Comparison of ENCODE assay signal across 20 cellular contexts in genomic region chr19:6005321-6006069, GRCh38. TPM values are rescaled to one million over a fixed set of nuclear protein-coding genes. Genes with fewer than 3 reads are reported as not detected.
DNase-seq lines count a peak whose midpoint lies in the region; ATAC-seq and TF ChIP-seq lines count a peak whose summit lies in the region.
"Had no signal": no experiment of that assay in that cellular context is flagged by ENCODE, and none has a peak within 500 bp of the region (broad histone marks: within the 10 kb centered on the region; RNA-seq: fewer than 3 reads in every experiment).

No MANE protein-coding gene starts in this region.

- H3K27ac Mint-ChIP-seq in natural killer cell treated with Interleukin-12 subunit alpha and Interleukin-12 subunit beta and Interleukin-15 and Interleukin-18, amount 100 ng/mL, for 72 hours = no peak overlapping the region
- H3K27ac Mint-ChIP-seq in natural killer cell = no peak overlapping the region
- peak overlapping the region; percentile 18 for H3K27ac Mint-ChIP-seq in stimulated activated effector memory CD8-positive, alpha-beta T cell treated with anti-CD3 and anti-CD28 coated beads, Interleukin-12 subunit alpha, Interleukin-12 subunit beta, amount 100 ng/mL, for 72 hours
- H3K27ac Mint-ChIP-seq: B cell had no signal

- H3K79me2 ChIP-seq in SK-N-SH (ENCODE audit: insufficient read depth) = no peaks in the 10 kb centered on the region

- no peaks in the 10 kb centered on the region for H4K20me1 ChIP-seq in SK-N-SH (ENCODE audit: insufficient read depth)

- no peak overlapping the region for H3K9ac ChIP-seq in SK-N-SH
- H3K9ac ChIP-seq: GM23248 had no signal

- H3K4me3 ChIP-seq in SK-N-SH (ENCODE audit: low read depth in 2 of 2, low read length in 1 of 2) = no peak overlapping the region
- no peak overlapping the region for H3K4me3 ChIP-seq in coronary artery
- H3K4me3 ChIP-seq: GM23248 had no signal

- intact Hi-C loops in natural killer cell (cut with micrococcal nuclease) = no loop called here

- no peaks in the 10 kb centered on the region for H3K27me3 ChIP-seq in SK-N-SH (ENCODE audit: insufficient read depth)

- CTCF ChIA-PET in SK-N-SH (lab: Yijun Ruan, JAX) = interaction anchor here (1.1 to 10.9 kb wide), 3 partner anchors 17 to 18 kb away, joined by 11 to 102 read pairs (median 14); no protein-coding TSS in a partner anchor

- no peaks in the 10 kb centered on the region for H3K4me1 ChIP-seq in SK-N-SH (ENCODE audit: control insufficient read depth in 1 of 2, insufficient read depth in 2 of 2, low read depth in 1 of 2, low read length in 1 of 2)

- no peaks in the 10 kb centered on the region for H3K27me3 Mint-ChIP-seq in natural killer cell treated with Interleukin-12 subunit alpha and Interleukin-12 subunit beta and Interleukin-15 and Interleukin-18, amount 100 ng/mL, for 72 hours
- H3K27me3 Mint-ChIP-seq in natural killer cell (ENCODE audit: low read depth in 2 of 2) = no peaks in the 10 kb centered on the region
- H3K27me3 Mint-ChIP-seq: B cell; CD4-positive, alpha-beta memory T cell had no signal

- no peaks in the 10 kb centered on the region for H3F3A ChIP-seq in SK-N-SH (replicated peaks; ENCODE audit: insufficient read depth)

- POLR2A ChIA-PET in SK-N-SH (lab: Yijun Ruan, JAX) = interaction anchor here (0.6 kb wide), 1 partner anchor 226 kb away, joined by 3 read pairs; no protein-coding TSS in a partner anchor

- DNase-seq in SK-N-SH (peak; percentile 20), natural killer cell (no peak), coronary artery (ENCODE audit: low spot score) (peak; percentile 55), dermis blood vessel endothelial cell (no peak), epidermal melanocyte (ENCODE audit: insufficient read length, low spot score) (no peak)
- peak; percentile 16 for DNase-seq in natural killer cell treated with Interleukin-12 subunit alpha and Interleukin-12 subunit beta and Interleukin-15 and Interleukin-18, amount 100 ng/mL, for 72 hours (ENCODE audit: low spot score)
- no peak for DNase-seq in stimulated activated effector memory CD8-positive, alpha-beta T cell treated with anti-CD3 and anti-CD28 coated beads, Interleukin-12 subunit alpha, Interleukin-12 subunit beta, amount 100 ng/mL, for 72 hours (ENCODE audit: low spot score in 2 of 2)
- DNase-seq: C1 segment of cervical spinal cord; Calu3; CD4-positive, alpha-beta memory T cell; COR-L47; DMS53; DMS79 treated with DMSO at 0.1 percent for 48 hours; GF-D8; GM23248; H7; HCEC 1CT had no signal

- H3K27ac ChIP-seq in SK-N-SH (ENCODE audit: low read depth in 2 of 2, low read length in 1 of 2) (no peak overlapping the region), coronary artery (no peak overlapping the region)
- H3K27ac ChIP-seq: 22Rv1, GM23248 had no signal

- no peaks in the 10 kb centered on the region for H3K9me2 ChIP-seq in SK-N-SH

- TF ChIP-seq CTCF in SK-N-SH (IDR thresholded peaks at IDR 0.05) = no peak
- no peak for TF ChIP-seq CTCF in natural killer cell (IDR thresholded peaks at IDR 0.05)
- no peak for TF ChIP-seq CTCF in coronary artery (IDR thresholded peaks at IDR 0.05)

- H3K9me3 Mint-ChIP-seq in natural killer cell treated with Interleukin-12 subunit alpha and Interleukin-12 subunit beta and Interleukin-15 and Interleukin-18, amount 100 ng/mL, for 72 hours = no peaks in the 10 kb centered on the region
- H3K9me3 Mint-ChIP-seq in natural killer cell = no peaks in the 10 kb centered on the region
- H3K9me3 Mint-ChIP-seq in stimulated activated effector memory CD8-positive, alpha-beta T cell treated with anti-CD3 and anti-CD28 coated beads, Interleukin-12 subunit alpha, Interleukin-12 subunit beta, amount 100 ng/mL, for 72 hours = no peaks in the 10 kb centered on the region

- no peak for TF ChIP-seq RAD21 in SK-N-SH (IDR thresholded peaks at IDR 0.05; ENCODE audit: low read length)

- peaks cover 0 to 12% of the 10 kb centered on the region in 2 experiments for H3K36me3 ChIP-seq in SK-N-SH (replicated peaks in 1 of 2; ENCODE audit: control insufficient read depth in 1 of 2, insufficient read depth in 2 of 2, low read length in 1 of 2)

- H3K9me3 ChIP-seq in SK-N-SH = no peaks in the 10 kb centered on the region

- TF ChIP-seq EP300 in SK-N-SH (IDR thresholded peaks at IDR 0.05; ENCODE audit: borderline replicate concordance in 1 of 2, low read depth in 1 of 2, low read length in 1 of 2) = no peak

- no peak overlapping the region for H2AFZ ChIP-seq in SK-N-SH (ENCODE audit: low read depth)
- H2AFZ ChIP-seq: GM23248 had no signal

- no peaks in the 10 kb centered on the region for H3K36me3 Mint-ChIP-seq in natural killer cell treated with Interleukin-12 subunit alpha and Interleukin-12 subunit beta and Interleukin-15 and Interleukin-18, amount 100 ng/mL, for 72 hours
- no peaks in the 10 kb centered on the region for H3K36me3 Mint-ChIP-seq in natural killer cell
- peaks cover 6% of the 10 kb centered on the region for H3K36me3 Mint-ChIP-seq in stimulated activated effector memory CD8-positive, alpha-beta T cell treated with anti-CD3 and anti-CD28 coated beads, Interleukin-12 subunit alpha, Interleukin-12 subunit beta, amount 100 ng/mL, for 72 hours

- ATAC-seq in SK-N-SH treated with all-trans-retinoic acid at 6 μM for 48 hours (no peak), natural killer cell (no peak)
- no peak for ATAC-seq in natural killer cell treated with Interleukin-12 subunit alpha and Interleukin-12 subunit beta and Interleukin-15 and Interleukin-18, amount 100 ng/mL, for 72 hours
- no peak for ATAC-seq in stimulated activated effector memory CD8-positive, alpha-beta T cell treated with anti-CD3 and anti-CD28 coated beads, Interleukin-12 subunit alpha, Interleukin-12 subunit beta, amount 100 ng/mL, for 72 hours

- no peaks in the 10 kb centered on the region for H3K4me1 Mint-ChIP-seq in natural killer cell treated with Interleukin-12 subunit alpha and Interleukin-12 subunit beta and Interleukin-15 and Interleukin-18, amount 100 ng/mL, for 72 hours (ENCODE audit: low read depth in 2 of 2)
- peaks cover 0 to 5% of the 10 kb centered on the region in 2 donors for H3K4me1 Mint-ChIP-seq in natural killer cell
- H3K4me1 Mint-ChIP-seq in stimulated activated effector memory CD8-positive, alpha-beta T cell treated with anti-CD3 and anti-CD28 coated beads, Interleukin-12 subunit alpha, Interleukin-12 subunit beta, amount 100 ng/mL, for 72 hours = peaks cover 4% of the 10 kb centered on the region
- H3K4me1 Mint-ChIP-seq: B cell; CD4-positive, alpha-beta memory T cell had no signal

- no peak overlapping the region for H3K4me3 Mint-ChIP-seq in natural killer cell treated with Interleukin-12 subunit alpha and Interleukin-12 subunit beta and Interleukin-15 and Interleukin-18, amount 100 ng/mL, for 72 hours
- no peak overlapping the region for H3K4me3 Mint-ChIP-seq in natural killer cell
- no peak overlapping the region for H3K4me3 Mint-ChIP-seq in stimulated activated effector memory CD8-positive, alpha-beta T cell treated with anti-CD3 and anti-CD28 coated beads, Interleukin-12 subunit alpha, Interleukin-12 subunit beta, amount 100 ng/mL, for 72 hours
- H3K4me3 Mint-ChIP-seq: B cell had no signal

- H3K4me2 ChIP-seq in SK-N-SH = no peak overlapping the region

- 82% methylated on average over 9 of the region's 18 CpGs for WGBS in SK-N-SH (ENCODE audit: low lambda C conversion rate)

TF ChIP-seq in SK-N-SH, 30 proteins besides CTCF, POLR2A, EP300 and RAD21 (continues in another document):
- no peak for TF ChIP-seq SIN3A (IDR thresholded peaks at IDR 0.05; ENCODE audit: borderline replicate concordance, low read depth, low read length)
- TF ChIP-seq RXRA (IDR thresholded peaks at IDR 0.05; ENCODE audit: borderline replicate concordance, low read depth) = no peak
- TF ChIP-seq ELF1 (IDR thresholded peaks at IDR 0.05) = no peak
- no peak for TF ChIP-seq TEAD4 (IDR thresholded peaks at IDR 0.05; ENCODE audit: borderline replicate concordance, insufficient read depth)
- TF ChIP-seq CHD2 (IDR thresholded peaks at IDR 0.05; ENCODE audit: low read length, partially characterized antibody) = no peak
- TF ChIP-seq NFIC (IDR thresholded peaks at IDR 0.05; ENCODE audit: borderline replicate concordance) = no peak
- TF ChIP-seq MXI1 (IDR thresholded peaks at IDR 0.05; ENCODE audit: low read depth, low read length) = no peak
- TF ChIP-seq, protein P1, sequence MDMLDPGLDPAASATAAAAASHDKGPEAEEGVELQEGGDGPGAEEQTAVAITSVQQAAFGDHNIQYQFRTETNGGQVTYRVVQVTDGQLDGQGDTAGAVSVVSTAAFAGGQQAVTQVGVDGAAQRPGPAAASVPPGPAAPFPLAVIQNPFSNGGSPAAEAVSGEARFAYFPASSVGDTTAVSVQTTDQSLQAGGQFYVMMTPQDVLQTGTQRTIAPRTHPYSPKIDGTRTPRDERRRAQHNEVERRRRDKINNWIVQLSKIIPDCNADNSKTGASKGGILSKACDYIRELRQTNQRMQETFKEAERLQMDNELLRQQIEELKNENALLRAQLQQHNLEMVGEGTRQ (IDR thresholded peaks at IDR 0.05; ENCODE audit: borderline replicate concordance, low read depth, low read length) = no peak

RNA-seq across cellular contexts. Expression of gene RANBP3, which starts 27.6 kb away (rescaled TPM):
- polyA plus RNA-seq in SK-N-SH (2012; rRNA removed) = 71.8 and 84.0 TPM in 2 replicates
- 38.5 and 46.3 TPM in 2 replicates for polyA plus RNA-seq in SK-N-SH (2012; cell fraction: cytosol; rRNA removed)
- 102 and 210 TPM in 2 replicates for polyA plus RNA-seq in SK-N-SH (2012; cell fraction: nucleus; rRNA removed)
- total RNA-seq in natural killer cell treated with Interleukin-12 subunit alpha and Interleukin-12 subunit beta and Interleukin-15 and Interleukin-18, amount 100 ng/mL, for 72 hours = 100 to 1,000 TPM in 1 of 2 donors, 10 to 100 TPM in 1; 96.5 to 119 TPM
- total RNA-seq in natural killer cell (10 to 100 TPM; 73.9 to 95.2 (median 89.7) TPM), dermis blood vessel endothelial cell (39.0 and 51.2 TPM in 2 replicates)

Comparison
In these comparisons a context has a peak if more than half of its experiments do, and no peak if none do; other contexts are left out.
1. DNase-seq: peak in SK-N-SH (single experiment), natural killer cell treated with Interleukin-12 subunit alpha and Interleukin-12 subunit beta and Interleukin-15 and Interleukin-18, amount 100 ng/mL, for 72 hours (single experiment) and coronary artery (single experiment); none in natural killer cell (single experiment), stimulated activated effector memory CD8-positive, alpha-beta T cell treated with anti-CD3 and anti-CD28 coated beads, Interleukin-12 subunit alpha, Interleukin-12 subunit beta, amount 100 ng/mL, for 72 hours (0 of 2), dermis blood vessel endothelial cell (single experiment) and epidermal melanocyte (single experiment).